5 cellular contexts compared by ENCODE assay signal in the genomic region with DNA sequence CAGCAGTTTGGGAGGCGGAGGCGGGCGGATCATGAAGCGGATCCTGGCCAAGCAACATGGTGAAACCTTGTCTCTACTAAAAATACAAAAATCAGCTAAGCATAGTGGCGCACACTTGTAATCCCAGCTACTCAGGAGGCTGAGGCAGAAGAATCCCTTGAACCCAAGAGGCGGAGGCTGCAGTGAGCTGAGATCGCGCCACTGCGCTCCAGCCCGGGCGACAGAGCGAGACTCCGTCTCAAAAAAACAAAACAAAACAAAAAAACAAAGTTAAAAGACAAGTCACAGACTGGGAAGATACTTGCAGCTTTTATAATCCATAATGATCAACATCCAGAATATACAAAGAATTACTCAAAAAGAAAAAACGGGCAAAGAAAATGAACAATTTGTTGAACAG. TPM values are rescaled to one million over a fixed set of nuclear protein-coding genes. Genes with fewer than 3 reads are reported as not detected.
"Had no signal": no experiment of that assay in that cellular context is flagged by ENCODE, and none has a peak within 500 bp of the region (broad histone marks: within the 10 kb centered on the region; RNA-seq: fewer than 3 reads in every experiment).

No MANE protein-coding gene starts in this region.

RNA-seq across cellular contexts. Expression of a gene that starts 57.2 kb away (rescaled TPM):
- total RNA-seq: OCI-LY7, Right ventricle myocardium inferior, Right ventricle myocardium superior, RPMI7951, SJSA1 had no signal
